ENCODE assay signal across 8 cellular contexts in genomic region chr11:2387266-2387982, GRCh38.
DNase-seq lines count a peak whose midpoint lies in the region; ATAC-seq and TF ChIP-seq lines count a peak whose summit lies in the region.
"Had no signal": no experiment of that assay in that cellular context is flagged by ENCODE, and none has a peak within 500 bp of the region (broad histone marks: within the 10 kb centered on the region; RNA-seq: fewer than 3 reads in every experiment).

No MANE protein-coding gene starts in this region.

- peak; percentile 64 for DNase-seq in GM13976 (ENCODE audit: low spot score)
- DNase-seq in glomerular visceral epithelial cell (ENCODE audit: extremely low spot score), result peak; percentile 25
- no peak for DNase-seq in stimulated activated effector memory CD8-positive, alpha-beta T cell treated with anti-CD3 and anti-CD28 coated beads, Interleukin-12 subunit alpha, Interleukin-12 subunit beta, amount 100 ng/mL, for 72 hours (ENCODE audit: low spot score in 2 of 2)
- no peak for DNase-seq in SIG-M5 (lab: John Stamatoyannopoulos, UW)
- no peak for DNase-seq in UCSD-AML1 (lab: John Stamatoyannopoulos, UW; ENCODE audit: unreplicated experiment)
- DNase-seq: left cardiac atrium had no signal

- H3K4me1 Mint-ChIP-seq in stimulated activated effector memory CD8-positive, alpha-beta T cell treated with anti-CD3 and anti-CD28 coated beads, Interleukin-12 subunit alpha, Interleukin-12 subunit beta, amount 100 ng/mL, for 72 hours, result peaks cover 83% of the 10 kb centered on the region

- H3K36me3 Mint-ChIP-seq in stimulated activated effector memory CD8-positive, alpha-beta T cell treated with anti-CD3 and anti-CD28 coated beads, Interleukin-12 subunit alpha, Interleukin-12 subunit beta, amount 100 ng/mL, for 72 hours, result peaks cover 53% of the 10 kb centered on the region

- H3K9me3 Mint-ChIP-seq in stimulated activated effector memory CD8-positive, alpha-beta T cell treated with anti-CD3 and anti-CD28 coated beads, Interleukin-12 subunit alpha, Interleukin-12 subunit beta, amount 100 ng/mL, for 72 hours, result no peaks in the 10 kb centered on the region

- TF ChIP-seq CTCF in GM13976 (IDR thresholded peaks at IDR 0.05; ENCODE audit: borderline replicate concordance, control extremely low read depth, extremely low read depth, insufficient read depth, missing control alignments), result no peak

- ATAC-seq in SK-N-SH treated with all-trans-retinoic acid at 6 μM for 48 hours, result peak; percentile 21; the same call in 2 of the 3 replicates
- ATAC-seq in stimulated activated effector memory CD8-positive, alpha-beta T cell treated with anti-CD3 and anti-CD28 coated beads, Interleukin-12 subunit alpha, Interleukin-12 subunit beta, amount 100 ng/mL, for 72 hours, result peak; percentile 72
- no peak for ATAC-seq in HG03442 (IDR thresholded peaks at IDR 0.05; ENCODE audit: unreplicated experiment)

- peak overlapping the region; percentile 56 for H3K4me3 Mint-ChIP-seq in stimulated activated effector memory CD8-positive, alpha-beta T cell treated with anti-CD3 and anti-CD28 coated beads, Interleukin-12 subunit alpha, Interleukin-12 subunit beta, amount 100 ng/mL, for 72 hours

- in situ Hi-C loops in GM13976 (cut with MboI; ENCODE audit: low sequenced_read_pairs, unreplicated experiment), result no loop called here

- peak overlapping the region; percentile 83 for H3K27ac Mint-ChIP-seq in stimulated activated effector memory CD8-positive, alpha-beta T cell treated with anti-CD3 and anti-CD28 coated beads, Interleukin-12 subunit alpha, Interleukin-12 subunit beta, amount 100 ng/mL, for 72 hours

TF ChIP-seq in SK-N-SH treated with all-trans-retinoic acid at 6 μM for 48 hours, 23 proteins besides CTCF, POLR2A, EP300 and RAD21:
- no peak for TF ChIP-seq CSRNP3 (CRISPR knock-in tag; IDR thresholded peaks at IDR 0.05)
- no peak for TF ChIP-seq ZFP30 (CRISPR knock-in tag; IDR thresholded peaks at IDR 0.05)
- TF ChIP-seq ZNF70 (CRISPR knock-in tag; IDR thresholded peaks at IDR 0.05), result no peak
- TF ChIP-seq TSHZ2 (CRISPR knock-in tag; IDR thresholded peaks at IDR 0.05), result no peak
- TF ChIP-seq PPARA (CRISPR knock-in tag; IDR thresholded peaks at IDR 0.05; ENCODE audit: borderline replicate concordance), result no peak
- TF ChIP-seq ISL1 (CRISPR knock-in tag; IDR thresholded peaks at IDR 0.05), result no peak
- no peak for TF ChIP-seq GLIS3 (CRISPR knock-in tag; IDR thresholded peaks at IDR 0.05)
- TF ChIP-seq RARB (CRISPR knock-in tag; IDR thresholded peaks at IDR 0.05), result no peak
- TF ChIP-seq POU6F1 (CRISPR knock-in tag; IDR thresholded peaks at IDR 0.05; ENCODE audit: borderline replicate concordance, low read depth), result no peak
- no peak for TF ChIP-seq ZFP3 (CRISPR knock-in tag; IDR thresholded peaks at IDR 0.05)
- TF ChIP-seq ZNF565 (CRISPR knock-in tag; conservative IDR thresholded peaks at IDR 0.05; ENCODE audit: low read depth), result no peak
- TF ChIP-seq TCF4 (CRISPR knock-in tag; IDR thresholded peaks at IDR 0.05; ENCODE audit: borderline replicate concordance), result no peak
- no peak for TF ChIP-seq PATZ1 (CRISPR knock-in tag; IDR thresholded peaks at IDR 0.05; ENCODE audit: borderline replicate concordance)
- no peak for TF ChIP-seq CSDC2 (CRISPR knock-in tag; IDR thresholded peaks at IDR 0.05)
- TF ChIP-seq OSR1 (CRISPR knock-in tag; IDR thresholded peaks at IDR 0.05), result no peak
- TF ChIP-seq SNAI2 (CRISPR knock-in tag; IDR thresholded peaks at IDR 0.05), result no peak
- no peak for TF ChIP-seq ZC3H10 (CRISPR knock-in tag; IDR thresholded peaks at IDR 0.05)
- no peak for TF ChIP-seq ESRRG (CRISPR knock-in tag; IDR thresholded peaks at IDR 0.05)
- TF ChIP-seq TOX (CRISPR knock-in tag; IDR thresholded peaks at IDR 0.05; ENCODE audit: borderline replicate concordance), result no peak

Comparison
In these comparisons a context has a peak if more than half of its experiments do, and no peak if none do; other contexts are left out.
1. DNase-seq: peak in GM13976 (single experiment) and glomerular visceral epithelial cell (single experiment); none in stimulated activated effector memory CD8-positive, alpha-beta T cell treated with anti-CD3 and anti-CD28 coated beads, Interleukin-12 subunit alpha, Interleukin-12 subunit beta, amount 100 ng/mL, for 72 hours (0 of 2), SIG-M5 (single experiment) and UCSD-AML1 (single experiment).